ENCODE assay signal across 1 cellular context in the genomic region with DNA sequence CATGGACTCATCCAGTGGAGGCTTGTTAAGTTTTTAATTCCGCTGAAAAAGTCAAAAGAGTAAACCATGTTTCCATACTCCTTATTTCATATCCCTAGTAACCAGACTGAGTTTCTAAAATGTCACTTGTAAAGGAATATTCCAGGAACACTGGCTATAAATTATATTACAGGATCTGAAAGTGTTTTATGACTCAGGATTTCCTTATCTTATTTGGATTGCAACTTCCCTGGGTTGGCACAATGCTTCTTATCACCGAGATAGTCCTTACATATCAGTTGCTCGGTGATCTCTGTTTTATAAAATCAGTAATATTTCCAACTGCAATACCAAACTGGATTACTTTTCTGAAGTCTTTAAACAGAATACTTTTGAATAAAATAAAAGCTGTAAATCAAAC.
TF ChIP-seq lines count a peak whose summit lies in the region.

No MANE protein-coding gene starts in this region.

TF ChIP-seq in IMR-90, 13 proteins besides CTCF, POLR2A, EP300 and RAD21 (continued from another document):
- TF ChIP-seq, protein P1, sequence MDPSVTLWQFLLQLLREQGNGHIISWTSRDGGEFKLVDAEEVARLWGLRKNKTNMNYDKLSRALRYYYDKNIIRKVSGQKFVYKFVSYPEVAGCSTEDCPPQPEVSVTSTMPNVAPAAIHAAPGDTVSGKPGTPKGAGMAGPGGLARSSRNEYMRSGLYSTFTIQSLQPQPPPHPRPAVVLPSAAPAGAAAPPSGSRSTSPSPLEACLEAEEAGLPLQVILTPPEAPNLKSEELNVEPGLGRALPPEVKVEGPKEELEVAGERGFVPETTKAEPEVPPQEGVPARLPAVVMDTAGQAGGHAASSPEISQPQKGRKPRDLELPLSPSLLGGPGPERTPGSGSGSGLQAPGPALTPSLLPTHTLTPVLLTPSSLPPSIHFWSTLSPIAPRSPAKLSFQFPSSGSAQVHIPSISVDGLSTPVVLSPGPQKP (IDR thresholded peaks at IDR 0.05; ENCODE audit: borderline replicate concordance, low read depth, low read length) = no peak
- TF ChIP-seq MAZ (IDR thresholded peaks at IDR 0.05; ENCODE audit: borderline replicate concordance, low read depth, low read length) (no peak), SMC3 (IDR thresholded peaks at IDR 0.05; ENCODE audit: low read depth, low read length) (no peak), RFX5 (IDR thresholded peaks at IDR 0.05; ENCODE audit: low read depth, low read length) (no peak), MXI1 (IDR thresholded peaks at IDR 0.05; ENCODE audit: borderline replicate concordance, low read depth, low read length) (no peak), CEBPB (IDR thresholded peaks at IDR 0.05; ENCODE audit: low read depth, low read length) (no peak)
